ENCODE assay signal across 10 cellular contexts in genomic region chr7:26329520-26330269, GRCh38. TPM values are rescaled to one million over a fixed set of nuclear protein-coding genes. Genes with fewer than 3 reads are reported as not detected.
DNase-seq lines count a peak whose midpoint lies in the region; ATAC-seq, FAIRE-seq and TF ChIP-seq lines count a peak whose summit lies in the region.
"Had no signal": no experiment of that assay in that cellular context is flagged by ENCODE, and none has a peak within 500 bp of the region (broad histone marks: within the 10 kb centered on the region; RNA-seq: fewer than 3 reads in every experiment).

No MANE protein-coding gene starts in this region.

- TF ChIP-seq RAD21 in GM12878 (IDR thresholded peaks at IDR 0.05; ENCODE audit: insufficient read depth, low read depth, low read length) = no peak

- TF ChIP-seq POLR2A in GM12878 (IDR thresholded peaks at IDR 0.05; ENCODE audit: low read depth, low read length) = no peak

- no TSS peak for BruUV-seq in GM12878 (replicated peaks; lab: Mats Ljungman, UMichigan)

- peaks cover 25% of the 10 kb centered on the region for H3K79me2 ChIP-seq in GM12878 (ENCODE audit: control insufficient read depth, insufficient read depth, low read length)

- POLR2A ChIA-PET in GM12878 (lab: Charles Lee) = interaction anchor here (1.0 kb wide), 2 partner anchors 14 to 124 kb away, joined by 3 read pairs; no protein-coding TSS in a partner anchor

- RAD21 ChIA-PET in GM12878 (lab: Charles Lee; ENCODE audit: unreplicated experiment) = interaction anchor here (0.5 to 1.5 kb wide), 4 partner anchors 15 to 36 kb away, joined by 3 to 4 read pairs (median 4); no protein-coding TSS in a partner anchor

- intact Hi-C loops in GM12878 (cut with micrococcal nuclease; ENCODE audit: unreplicated experiment) (no loop called here), sciatic nerve (cut with DNase I) (no loop called here)

- CTCF ChIA-PET in GM12878 (lab: Yijun Ruan, JAX) = interaction anchor here (0.7 kb wide), 1 partner anchor 35 kb away, joined by 3 read pairs; no protein-coding TSS in a partner anchor

- peak overlapping the region; percentile 46 for H2AFZ ChIP-seq in GM12878 (ENCODE audit: control insufficient read depth, low read depth, low read length)

- DNase-seq in GM12878 (ENCODE audit: low read depth, low spot score) (no peak), sciatic nerve (ENCODE audit: low spot score) (no peak), NCI-H1092 treated with DMSO at 0.1 percent for 48 hours (lab: John Stamatoyannopoulos, UW) (no peak)
- DNase-seq: HFFc6, NCI-H1436 had no signal

- H3K27me3 ChIP-seq in GM12878 (replicated peaks in 1 of 2; ENCODE audit: control insufficient read depth in 2 of 2, insufficient read depth in 2 of 2, low read length in 1 of 2) = no peaks in the 10 kb centered on the region

- 24% methylated on average over 12 of the region's 13 CpGs for WGBS in GM12878 (ENCODE audit: insufficient coverage, insufficient replicate concordance, low lambda C conversion rate, missing lambda C conversion rate)

- FAIRE-seq in GM12878 (lab: Jason Lieb, UNC) = peak; percentile 77

- no peaks in the 10 kb centered on the region for H4K20me1 ChIP-seq in GM12878 (ENCODE audit: control insufficient read depth, insufficient read depth)

- H3K4me1 ChIP-seq in GM12878 (ENCODE audit: control insufficient read depth, insufficient read depth, low read length) = peaks cover 35% of the 10 kb centered on the region

- H3K36me3 ChIP-seq in GM12878 (ENCODE audit: control insufficient read depth in 2 of 2, insufficient read depth in 2 of 2, low read length in 1 of 2) = no peaks in the 10 kb centered on the region; a peak in 2 of 4 replicates

- no peaks in the 10 kb centered on the region for H3K9me3 ChIP-seq in GM12878 (replicated peaks; ENCODE audit: control insufficient read depth, insufficient read depth, low read length)

- H3K9ac ChIP-seq in GM12878 (ENCODE audit: control insufficient read depth, insufficient read depth, low read length) = 0 out of 2 replicates have a peak overlapping the region, but pooled peaks have one; percentile 1

- ATAC-seq in GM18861 (IDR thresholded peaks at IDR 0.05; ENCODE audit: unreplicated experiment) = peak; percentile 50
- ATAC-seq in HG03439 (IDR thresholded peaks at IDR 0.05; ENCODE audit: unreplicated experiment) = peak; percentile 47
- peak; percentile 90 for ATAC-seq in GM12878
- peak; percentile 67 for ATAC-seq in sciatic nerve
- no peak for ATAC-seq in GM18520 (IDR thresholded peaks at IDR 0.05; ENCODE audit: unreplicated experiment)
- ATAC-seq in GM19324 (IDR thresholded peaks at IDR 0.05; ENCODE audit: low FRiP score, unreplicated experiment) = no peak
- no peak for ATAC-seq in GM19351 (IDR thresholded peaks at IDR 0.05; ENCODE audit: unreplicated experiment)

- in situ Hi-C loops in GM12878 (cut with MboI) = no loop called here

- H3K4me3 ChIP-seq in GM12878 = no peak overlapping the region

- peak overlapping the region; percentile 48 for H3K4me2 ChIP-seq in GM12878 (ENCODE audit: control insufficient read depth, insufficient read depth)

- no peak for TF ChIP-seq EP300 in GM12878 (IDR thresholded peaks at IDR 0.05; ENCODE audit: borderline replicate concordance in 1 of 2, control insufficient read depth in 1 of 2, low read depth in 2 of 2, low read length in 2 of 2)

- no peak for TF ChIP-seq CTCF in GM12878 (IDR thresholded peaks at IDR 0.05 in 2 of 3, conservative IDR thresholded peaks at IDR 0.05 in 1 of 3; ENCODE audit: control insufficient read depth in 2 of 3, extremely low read depth in 1 of 3, insufficient read depth in 1 of 3, low read depth in 3 of 3, low read length in 3 of 3)

- peak overlapping the region; percentile 29 for H3K27ac ChIP-seq in GM12878 (ENCODE audit: control insufficient read depth, insufficient read depth)

- SMC1A ChIA-PET in GM12878 (lab: Charles Lee; ENCODE audit: uncharacterized antibody, unreplicated experiment) = interaction anchor here (0.6 to 2.1 kb wide), 4 partner anchors 19 to 35 kb away, joined by 3 to 6 read pairs (median 4); no protein-coding TSS in a partner anchor

TF ChIP-seq in GM12878, 131 proteins besides CTCF, POLR2A, EP300 and RAD21 (continues in another document):
- TF ChIP-seq STAT1 (conservative IDR thresholded peaks at IDR 0.05) = no peak
- no peak for TF ChIP-seq RAD51 (IDR thresholded peaks at IDR 0.05)
- TF ChIP-seq, protein P1, sequence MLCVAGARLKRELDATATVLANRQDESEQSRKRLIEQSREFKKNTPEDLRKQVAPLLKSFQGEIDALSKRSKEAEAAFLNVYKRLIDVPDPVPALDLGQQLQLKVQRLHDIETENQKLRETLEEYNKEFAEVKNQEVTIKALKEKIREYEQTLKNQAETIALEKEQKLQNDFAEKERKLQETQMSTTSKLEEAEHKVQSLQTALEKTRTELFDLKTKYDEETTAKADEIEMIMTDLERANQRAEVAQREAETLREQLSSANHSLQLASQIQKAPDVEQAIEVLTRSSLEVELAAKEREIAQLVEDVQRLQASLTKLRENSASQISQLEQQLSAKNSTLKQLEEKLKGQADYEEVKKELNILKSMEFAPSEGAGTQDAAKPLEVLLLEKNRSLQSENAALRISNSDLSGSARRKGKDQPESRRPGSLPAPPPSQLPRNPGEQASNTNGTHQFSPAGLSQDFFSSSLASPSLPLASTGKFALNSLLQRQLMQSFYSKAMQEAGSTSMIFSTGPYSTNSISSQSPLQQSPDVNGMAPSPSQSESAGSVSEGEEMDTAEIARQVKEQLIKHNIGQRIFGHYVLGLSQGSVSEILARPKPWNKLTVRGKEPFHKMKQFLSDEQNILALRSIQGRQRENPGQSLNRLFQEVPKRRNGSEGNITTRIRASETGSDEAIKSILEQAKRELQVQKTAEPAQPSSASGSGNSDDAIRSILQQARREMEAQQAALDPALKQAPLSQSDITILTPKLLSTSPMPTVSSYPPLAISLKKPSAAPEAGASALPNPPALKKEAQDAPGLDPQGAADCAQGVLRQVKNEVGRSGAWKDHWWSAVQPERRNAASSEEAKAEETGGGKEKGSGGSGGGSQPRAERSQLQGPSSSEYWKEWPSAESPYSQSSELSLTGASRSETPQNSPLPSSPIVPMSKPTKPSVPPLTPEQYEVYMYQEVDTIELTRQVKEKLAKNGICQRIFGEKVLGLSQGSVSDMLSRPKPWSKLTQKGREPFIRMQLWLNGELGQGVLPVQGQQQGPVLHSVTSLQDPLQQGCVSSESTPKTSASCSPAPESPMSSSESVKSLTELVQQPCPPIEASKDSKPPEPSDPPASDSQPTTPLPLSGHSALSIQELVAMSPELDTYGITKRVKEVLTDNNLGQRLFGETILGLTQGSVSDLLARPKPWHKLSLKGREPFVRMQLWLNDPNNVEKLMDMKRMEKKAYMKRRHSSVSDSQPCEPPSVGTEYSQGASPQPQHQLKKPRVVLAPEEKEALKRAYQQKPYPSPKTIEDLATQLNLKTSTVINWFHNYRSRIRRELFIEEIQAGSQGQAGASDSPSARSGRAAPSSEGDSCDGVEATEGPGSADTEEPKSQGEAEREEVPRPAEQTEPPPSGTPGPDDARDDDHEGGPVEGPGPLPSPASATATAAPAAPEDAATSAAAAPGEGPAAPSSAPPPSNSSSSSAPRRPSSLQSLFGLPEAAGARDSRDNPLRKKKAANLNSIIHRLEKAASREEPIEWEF (IDR thresholded peaks at IDR 0.05; ENCODE audit: insufficient replicate concordance, low read depth, low read length) = no peak
- TF ChIP-seq ZBTB40 (IDR thresholded peaks at IDR 0.05; ENCODE audit: borderline replicate concordance) = no peak
- peak; percentile 41; the same call in 1 of the 2 replicates for TF ChIP-seq HDGF (IDR thresholded peaks at IDR 0.05)

RNA-seq across cellular contexts. Expression of gene SNX10, which starts 38.0 kb away (rescaled TPM):
- 16.4 and 17.4 TPM in 2 replicates for total RNA-seq in GM12878 (2013; cell fraction: nucleolus; rRNA removed)
- total RNA-seq in GM12878 (2014; rRNA removed) = 22.5 and 26.1 TPM in 2 replicates
- total RNA-seq in GM12878 (2014; rRNA removed; fragmentation: Illumina TruSeq; extraction: Trizol) = 32.7 and 33.2 TPM in 2 replicates
- total RNA-seq in GM12878 (2021) = 30.4 and 30.8 TPM in 2 replicates
- polyA plus RNA-seq in GM12878 (2011; ENCODE audit: low read depth) = 8.9 TPM
- 53.2 and 75.9 TPM in 2 replicates for polyA plus RNA-seq in GM12878 (2011; rRNA removed)
- 18.6 and 19.2 TPM in 2 replicates for polyA plus RNA-seq in GM12878 (2011; cell fraction: cytosol; rRNA removed)
- polyA plus RNA-seq in GM12878 (2011; cell fraction: nucleus; rRNA removed) = 18.8 and 20.3 TPM in 2 replicates
- polyA plus RNA-seq in GM12878 (2012) = 12.6 and 21.3 TPM in 2 replicates
- 29.5 and 37.1 TPM in 2 replicates for polyA plus RNA-seq in GM12878 (2014; fragmentation: Illumina TruSeq; extraction: Trizol)
- 10 to 100 TPM; 22.9 to 29.7 TPM for polyA plus RNA-seq in GM12878 (2014; fragmentation: Nextera tagmentation; extraction: Ambion mirVana)
- polyA plus RNA-seq in GM12878 (2014; rRNA removed) = 15.5 and 22.0 TPM in 2 replicates
- polyA plus RNA-seq in GM12878 (2016; fragmentation: Nextera tagmentation; extraction: Ambion mirVana) = 10 to 100 TPM; 45.4 to 56.2 TPM
- 17.6 and 33.0 TPM in 2 replicates for polyA minus RNA-seq in GM12878 (2011; rRNA and poly(A)+ RNA removed)
- polyA minus RNA-seq in GM12878 (2011; cell fraction: cytosol; rRNA and poly(A)+ RNA removed) = 8.2 and 11.4 TPM in 2 replicates
- polyA minus RNA-seq in GM12878 (2011; cell fraction: nucleus; rRNA and poly(A)+ RNA removed) = 7.9 and 8.5 TPM in 2 replicates
- 7.0 TPM for total RNA-seq in sciatic nerve
- total RNA-seq: HFFc6 had no signal

Comparison
In these comparisons a context has a peak if more than half of its experiments do, and no peak if none do; other contexts are left out.
1. ATAC-seq: peak in GM18861 (single experiment), HG03439 (single experiment), GM12878 (single experiment) and sciatic nerve (single experiment); none in GM18520 (single experiment), GM19324 (single experiment) and GM19351 (single experiment).